8 cellular contexts compared by ENCODE assay signal in genomic region chr1:27940297-27940696, GRCh38. TPM values are rescaled to one million over a fixed set of nuclear protein-coding genes. Genes with fewer than 3 reads are reported as not detected.
DNase-seq lines count a peak whose midpoint lies in the region; ATAC-seq and TF ChIP-seq lines count a peak whose summit lies in the region.

No MANE protein-coding gene starts in this region.

- H3K27ac ChIP-seq in MM.1S (ENCODE audit: low read length) (no peak overlapping the region), gastrocnemius medialis (no peak overlapping the region)

- H3K36me3 ChIP-seq in MM.1S (replicated peaks; ENCODE audit: insufficient read depth, low read length) (no peaks in the 10 kb centered on the region), gastrocnemius medialis (no peaks in the 10 kb centered on the region)

- intact Hi-C loops in Calu3 (cut with micrococcal nuclease; ENCODE audit: unreplicated experiment) (no loop called here), gastrocnemius medialis (cut with DNase I; ENCODE audit: low total_unique reads) (no loop called here)

- H3K4me1 ChIP-seq in MM.1S (ENCODE audit: low read length) (peaks cover 12% of the 10 kb centered on the region), gastrocnemius medialis (no peaks in the 10 kb centered on the region)

- BruUV-seq in Calu3 (replicated peaks; lab: Mats Ljungman, UMichigan) = no TSS peak

- no peak for TF ChIP-seq POLR2A in gastrocnemius medialis (IDR thresholded peaks at IDR 0.05)

- POLR2A ChIA-PET in activated CD4-positive, alpha-beta memory T cell treated with anti-CD3 and anti-CD28 coated beads, Interleukin-2, amount 10 ng/mL, durations not matched to agents 7 days and 5 days (lab: Charles Lee) = interaction anchor here (0.7 to 7.5 kb wide), 3 partner anchors 12 to 268 kb away, joined by 3 to 50 read pairs (median 4); partner anchors contain the start of gene XKR8

- H4K20me1 ChIP-seq in MM.1S (ENCODE audit: insufficient read depth, low read length) = no peaks in the 10 kb centered on the region

- H3K4me3 Mint-ChIP-seq in Calu3 (ENCODE audit: low read depth, unreplicated experiment) = no peak overlapping the region
- no peak overlapping the region for H3K4me3 Mint-ChIP-seq in activated CD4-positive, alpha-beta memory T cell treated with anti-CD3 and anti-CD28 coated beads, Interleukin-2, amount 10 ng/mL, durations not matched to agents 7 days and 5 days
- no peak overlapping the region for H3K4me3 Mint-ChIP-seq in endothelial cell (ENCODE audit: unreplicated experiment)

- DNase-seq in Calu3 (peak; percentile 13), MM.1S (no peak), endothelial cell (ENCODE audit: low spot score) (peak; percentile 58), pons (ENCODE audit: low spot score) (peak; percentile 36), NCI-H2029 treated with DMSO at 0.1 percent for 48 hours (lab: John Stamatoyannopoulos, UW) (no peak), gastrocnemius medialis (no peak), NCI-H774 (lab: John Stamatoyannopoulos, UW) (no peak)
- peak; percentile 79 for DNase-seq in activated CD4-positive, alpha-beta memory T cell treated with anti-CD3 and anti-CD28 coated beads, Interleukin-2, amount 10 ng/mL, durations not matched to agents 7 days and 5 days

- H3K9me3 Mint-ChIP-seq in Calu3 (ENCODE audit: low read depth, unreplicated experiment) (no peaks in the 10 kb centered on the region), endothelial cell (ENCODE audit: unreplicated experiment) (no peaks in the 10 kb centered on the region)
- no peaks in the 10 kb centered on the region for H3K9me3 Mint-ChIP-seq in activated CD4-positive, alpha-beta memory T cell treated with anti-CD3 and anti-CD28 coated beads, Interleukin-2, amount 10 ng/mL, durations not matched to agents 7 days and 5 days

- no peak overlapping the region for H2AFZ ChIP-seq in MM.1S (ENCODE audit: low read length)

- H3K9me3 ChIP-seq in MM.1S (replicated peaks; ENCODE audit: insufficient read depth, low read length) (no peaks in the 10 kb centered on the region), gastrocnemius medialis (no peaks in the 10 kb centered on the region)

- H3K4me3 ChIP-seq in MM.1S (ENCODE audit: low read length) (no peak overlapping the region), gastrocnemius medialis (no peak overlapping the region)

- H3K4me2 ChIP-seq in MM.1S (ENCODE audit: low read depth, low read length) = no peak overlapping the region

- H3F3A ChIP-seq in MM.1S (ENCODE audit: insufficient read depth, low read length) = peaks cover 4% of the 10 kb centered on the region; the same call in 1 of the 2 replicates

- H3K27me3 ChIP-seq in MM.1S (replicated peaks; ENCODE audit: insufficient read depth, low read length) (no peaks in the 10 kb centered on the region), gastrocnemius medialis (peaks cover 0 to 4% (median 4%) of the 10 kb centered on the region in 3 donors)

- ATAC-seq in gastrocnemius medialis = no peak

- peaks cover 8% of the 10 kb centered on the region for H3K4me1 Mint-ChIP-seq in Calu3 (ENCODE audit: low read depth, unreplicated experiment)
- H3K4me1 Mint-ChIP-seq in activated CD4-positive, alpha-beta memory T cell treated with anti-CD3 and anti-CD28 coated beads, Interleukin-2, amount 10 ng/mL, durations not matched to agents 7 days and 5 days = peaks cover 56% of the 10 kb centered on the region
- peaks cover 29% of the 10 kb centered on the region for H3K4me1 Mint-ChIP-seq in endothelial cell (ENCODE audit: unreplicated experiment)

- H3K79me2 ChIP-seq in MM.1S (ENCODE audit: low read length) = no peaks in the 10 kb centered on the region

- peak; percentile 31 for TF ChIP-seq CTCF in Calu3 (IDR thresholded peaks at IDR 0.05; ENCODE audit: unreplicated experiment)
- peak; percentile 28 for TF ChIP-seq CTCF in MM.1S (IDR thresholded peaks at IDR 0.05; ENCODE audit: low read length)
- TF ChIP-seq CTCF in endothelial cell (IDR thresholded peaks at IDR 0.05; ENCODE audit: unreplicated experiment) = no peak
- peak in 1 of 5 experiments; percentile 24 for TF ChIP-seq CTCF in gastrocnemius medialis (IDR thresholded peaks at IDR 0.05 in 4 of 5, conservative IDR thresholded peaks at IDR 0.05 in 1 of 5)

- CTCF ChIA-PET in Calu3 (lab: Charles Lee) = no interaction called here
- CTCF ChIA-PET in activated CD4-positive, alpha-beta memory T cell treated with anti-CD3 and anti-CD28 coated beads, Interleukin-2, amount 10 ng/mL, durations not matched to agents 7 days and 5 days (lab: Charles Lee) = interaction anchor here (0.5 to 3.9 kb wide), 21 partner anchors 10 to 269 kb away, joined by 3 to 22 read pairs (median 4); partner anchors contain the start of genes EYA3, STX12 and XKR8

- in situ Hi-C loops in gastrocnemius medialis (cut with MboI; ENCODE audit: low sequenced_read_pairs in 4 of 4) = no loop called here

- no peak overlapping the region for H3K9ac ChIP-seq in MM.1S (ENCODE audit: low read length)

- H3K27ac Mint-ChIP-seq in Calu3 (ENCODE audit: unreplicated experiment) (no peak overlapping the region), endothelial cell (ENCODE audit: unreplicated experiment) (no peak overlapping the region)
- peak overlapping the region; percentile 28 for H3K27ac Mint-ChIP-seq in activated CD4-positive, alpha-beta memory T cell treated with anti-CD3 and anti-CD28 coated beads, Interleukin-2, amount 10 ng/mL, durations not matched to agents 7 days and 5 days

- H3K36me3 Mint-ChIP-seq in Calu3 (ENCODE audit: insufficient read depth, unreplicated experiment) = peaks cover 3% of the 10 kb centered on the region
- no peaks in the 10 kb centered on the region for H3K36me3 Mint-ChIP-seq in activated CD4-positive, alpha-beta memory T cell treated with anti-CD3 and anti-CD28 coated beads, Interleukin-2, amount 10 ng/mL, durations not matched to agents 7 days and 5 days (ENCODE audit: low read depth)
- H3K36me3 Mint-ChIP-seq in endothelial cell (ENCODE audit: low read depth, unreplicated experiment) = no peaks in the 10 kb centered on the region

- H3K9me2 ChIP-seq in MM.1S (replicated peaks; ENCODE audit: insufficient read depth, low read length) = no peaks in the 10 kb centered on the region

- H3K27me3 Mint-ChIP-seq in Calu3 (ENCODE audit: unreplicated experiment) (no peaks in the 10 kb centered on the region), endothelial cell (ENCODE audit: unreplicated experiment) (peaks cover 9% of the 10 kb centered on the region)
- H3K27me3 Mint-ChIP-seq in activated CD4-positive, alpha-beta memory T cell treated with anti-CD3 and anti-CD28 coated beads, Interleukin-2, amount 10 ng/mL, durations not matched to agents 7 days and 5 days = peaks cover 7% of the 10 kb centered on the region

RNA-seq across cellular contexts. Expression of gene SMPDL3B, which starts 5.5 kb away (rescaled TPM):
- total RNA-seq in Calu3 (2022) (9.7 and 13.0 TPM in 2 replicates), endothelial cell (ENCODE audit: unreplicated experiment) (3.3 TPM), gastrocnemius medialis (under 1 TPM in 1 of 4 donors, not detected in 3; 0.29 TPM)
- under 1 TPM; 0.76 to 0.93 TPM for total RNA-seq in activated CD4-positive, alpha-beta memory T cell treated with anti-CD3 and anti-CD28 coated beads, Interleukin-2, amount 10 ng/mL, durations not matched to agents 7 days and 5 days

RNA-seq across cellular contexts. Expression of gene XKR8, which starts 19.5 kb away (rescaled TPM):
- 3.3 and 3.8 TPM in 2 replicates for total RNA-seq in Calu3 (2022)
- 1 to 10 TPM; 7.9 to 10.0 TPM for total RNA-seq in activated CD4-positive, alpha-beta memory T cell treated with anti-CD3 and anti-CD28 coated beads, Interleukin-2, amount 10 ng/mL, durations not matched to agents 7 days and 5 days
- 20.1 TPM for total RNA-seq in endothelial cell (ENCODE audit: unreplicated experiment)
- 1 to 10 TPM; 3.8 to 7.4 (median 5.4) TPM for total RNA-seq in gastrocnemius medialis

RNA-seq across cellular contexts. Expression of gene RPA2, which starts 25.9 kb away (rescaled TPM):
- total RNA-seq in Calu3 (2022) = 19.1 and 24.0 TPM in 2 replicates
- 10 to 100 TPM; 76.7 to 78.8 TPM for total RNA-seq in activated CD4-positive, alpha-beta memory T cell treated with anti-CD3 and anti-CD28 coated beads, Interleukin-2, amount 10 ng/mL, durations not matched to agents 7 days and 5 days
- 34.6 TPM for total RNA-seq in endothelial cell (ENCODE audit: unreplicated experiment)
- total RNA-seq in gastrocnemius medialis = 10 to 100 TPM; 46.3 to 66.4 (median 52.8) TPM

Comparison
In these comparisons a context has a peak if more than half of its experiments do, and no peak if none do; other contexts are left out.
1. DNase-seq: peak in Calu3 (single experiment), activated CD4-positive, alpha-beta memory T cell treated with anti-CD3 and anti-CD28 coated beads, Interleukin-2, amount 10 ng/mL, durations not matched to agents 7 days and 5 days (single experiment), endothelial cell (single experiment) and pons (single experiment); none in MM.1S (single experiment), NCI-H2029 treated with DMSO at 0.1 percent for 48 hours (single experiment), gastrocnemius medialis (0 of 2) and NCI-H774 (single experiment).